Comparison of ENCODE assay signal across 1 cellular context in genomic region chr18:75212626-75213110, GRCh38.
TF ChIP-seq lines count a peak whose summit lies in the region.

No MANE protein-coding gene starts in this region.

TF ChIP-seq in SK-N-SH, 30 proteins besides CTCF, POLR2A, EP300 and RAD21 (continued from another document):
- TF ChIP-seq MAX (IDR thresholded peaks at IDR 0.05; ENCODE audit: low read depth) (no peak), FOSL2 (IDR thresholded peaks at IDR 0.05; ENCODE audit: borderline replicate concordance, low read depth) (no peak), REST (IDR thresholded peaks at IDR 0.05; ENCODE audit: low read depth, low read length) (no peak), FOXJ3 (CRISPR knock-in tag; IDR thresholded peaks at IDR 0.05) (no peak), ZBTB33 (IDR thresholded peaks at IDR 0.05; ENCODE audit: borderline replicate concordance, low read depth) (no peak), RXRA (IDR thresholded peaks at IDR 0.05; ENCODE audit: borderline replicate concordance, low read depth) (no peak)
TF ChIP-seq in SK-N-SH: peak in this region for 0.
